8 cellular contexts compared by ENCODE assay signal in genomic region chr6:105402090-105402980, GRCh38. TPM values are rescaled to one million over a fixed set of nuclear protein-coding genes. Genes with fewer than 3 reads are reported as not detected.
DNase-seq lines count a peak whose midpoint lies in the region; ATAC-seq and TF ChIP-seq lines count a peak whose summit lies in the region.

No MANE protein-coding gene starts in this region.

- H3K4me3 Mint-ChIP-seq in CD8-positive, alpha-beta memory T cell, result peak overlapping the region; percentile 90 to 98 (median 92)

- WGBS in body of pancreas, 2 donors, result 4 to 10% methylated on average over 15 to 53 of the region's 54 CpGs

- H3K27ac Mint-ChIP-seq in CD8-positive, alpha-beta memory T cell, result peak overlapping the region in 7 of 8 donors; percentile 21 to 98 (median 83)

- H3K27me3 Mint-ChIP-seq in CD8-positive, alpha-beta memory T cell, result peaks cover 8 to 9% of the 10 kb centered on the region in 2 donors

- H3K27me3 ChIP-seq in CD8-positive, alpha-beta memory T cell (ENCODE audit: insufficient read depth, low read length, poor library complexity, severe bottlenecking), result no peaks in the 10 kb centered on the region
- H3K27me3 ChIP-seq in Peyer's patch, result no peaks in the 10 kb centered on the region
- no peaks in the 10 kb centered on the region for H3K27me3 ChIP-seq in body of pancreas

- no peaks in the 10 kb centered on the region for H3K36me3 ChIP-seq in CD8-positive, alpha-beta memory T cell (ENCODE audit: insufficient read depth, low read length)
- H3K36me3 ChIP-seq in Peyer's patch (no peaks in the 10 kb centered on the region), body of pancreas (replicated peaks in 1 of 2; ENCODE audit: insufficient read depth in 1 of 2, low read depth in 2 of 2) (no peaks in the 10 kb centered on the region)

- intact Hi-C loops in body of pancreas (cut with DNase I), result loop anchor here (10.0 kb wide), 1 partner anchor 78 kb away; no protein-coding TSS in a partner anchor

- H3K4me1 Mint-ChIP-seq in CD8-positive, alpha-beta memory T cell, result peaks cover 58 to 62% (median 62%) of the 10 kb centered on the region in 3 donors

- H3K27ac ChIP-seq in CD8-positive, alpha-beta memory T cell (ENCODE audit: low read depth, low read length), result peak overlapping the region; percentile 38
- H3K27ac ChIP-seq in Peyer's patch, result peak overlapping the region; percentile 79 to 94 (median 81)
- peak overlapping the region; percentile 18 to 84 (median 76) for H3K27ac ChIP-seq in body of pancreas

- H3K9me3 ChIP-seq in CD8-positive, alpha-beta memory T cell (ENCODE audit: low read length), result no peaks in the 10 kb centered on the region
- H3K9me3 ChIP-seq in Peyer's patch (no peaks in the 10 kb centered on the region), body of pancreas (no peaks in the 10 kb centered on the region), iPS-18c (ENCODE audit: control insufficient read depth, insufficient read depth, low read length) (no peaks in the 10 kb centered on the region)

- TF ChIP-seq POLR2A in Peyer's patch (IDR thresholded peaks at IDR 0.05) (no peak), body of pancreas (IDR thresholded peaks at IDR 0.05) (peak in 1 of 3 donors; percentile 4)

- POLR2A ChIA-PET in CD8-positive, alpha-beta memory T cell (lab: Charles Lee), result interaction anchor here (1.0 kb wide), 1 partner anchor 84 kb away, joined by 3 read pairs; no protein-coding TSS in a partner anchor

- H3K9me3 Mint-ChIP-seq in CD8-positive, alpha-beta memory T cell, result no peaks in the 10 kb centered on the region

- CTCF ChIA-PET in CD8-positive, alpha-beta memory T cell (lab: Charles Lee), result interaction anchor here (0.7 to 3.7 kb wide), 10 partner anchors 8 to 322 kb away, joined by 3 to 23 read pairs (median 4); no protein-coding TSS in a partner anchor

- peaks cover 47% of the 10 kb centered on the region for H3K4me1 ChIP-seq in CD8-positive, alpha-beta memory T cell (ENCODE audit: insufficient read depth, low read length)
- peaks cover 0 to 45% (median 6%) of the 10 kb centered on the region in 4 donors for H3K4me1 ChIP-seq in Peyer's patch
- peaks cover 36% of the 10 kb centered on the region for H3K4me1 ChIP-seq in body of pancreas

- H3K36me3 Mint-ChIP-seq in CD8-positive, alpha-beta memory T cell, result peaks cover 0 to 4% (median 4%) of the 10 kb centered on the region in 3 donors

- peak; percentile 1 to 50 (median 26) for DNase-seq in CD8-positive, alpha-beta memory T cell
- DNase-seq in Peyer's patch (peak in 1 of 3 donors; percentile 65), body of pancreas (peak in 1 of 4 donors; percentile 12), GDM1 (lab: John Stamatoyannopoulos, UW) (no peak)
- peak in 3 of 4 experiments; percentile 4 to 8 (median 8) for DNase-seq in stimulated activated CD4-positive, alpha-beta T cell treated with anti-CD3 and anti-CD28 coated beads, Interleukin-1b, Interleukin-23, amount 100 ng/mL, for 24 hours (ENCODE audit: low read depth in 4 of 4, low spot score in 1 of 4)

- TF ChIP-seq CTCF in Peyer's patch (IDR thresholded peaks at IDR 0.05) (no peak), body of pancreas (IDR thresholded peaks at IDR 0.05) (no peak)

- ATAC-seq in GM19397 (IDR thresholded peaks at IDR 0.05; ENCODE audit: unreplicated experiment) (peak; percentile 5), HG03460 (IDR thresholded peaks at IDR 0.05; ENCODE audit: unreplicated experiment) (peak; percentile 37), body of pancreas (peak; percentile 7)

- peak overlapping the region; percentile 66 for H3K4me3 ChIP-seq in CD8-positive, alpha-beta memory T cell (ENCODE audit: low read length)
- H3K4me3 ChIP-seq in Peyer's patch (peak overlapping the region; percentile 90 to 98 (median 94)), body of pancreas (peak overlapping the region; percentile 37 to 88), iPS-18c (ENCODE audit: insufficient read depth, low read depth, low read length) (peak overlapping the region; percentile 86)

RNA-seq across cellular contexts. Expression of gene PREP, which starts 0.5 kb away (rescaled TPM):
- 10 to 100 TPM; 49.9 to 50.0 TPM for total RNA-seq in CD8-positive, alpha-beta memory T cell
- 43.3 TPM for polyA plus RNA-seq in CD8-positive, alpha-beta memory T cell
- 10 to 100 TPM; 47.0 to 69.6 (median 54.8) TPM for total RNA-seq in Peyer's patch
- 10 to 100 TPM; 10.1 to 21.8 TPM for total RNA-seq in body of pancreas
